In the genomic region with DNA sequence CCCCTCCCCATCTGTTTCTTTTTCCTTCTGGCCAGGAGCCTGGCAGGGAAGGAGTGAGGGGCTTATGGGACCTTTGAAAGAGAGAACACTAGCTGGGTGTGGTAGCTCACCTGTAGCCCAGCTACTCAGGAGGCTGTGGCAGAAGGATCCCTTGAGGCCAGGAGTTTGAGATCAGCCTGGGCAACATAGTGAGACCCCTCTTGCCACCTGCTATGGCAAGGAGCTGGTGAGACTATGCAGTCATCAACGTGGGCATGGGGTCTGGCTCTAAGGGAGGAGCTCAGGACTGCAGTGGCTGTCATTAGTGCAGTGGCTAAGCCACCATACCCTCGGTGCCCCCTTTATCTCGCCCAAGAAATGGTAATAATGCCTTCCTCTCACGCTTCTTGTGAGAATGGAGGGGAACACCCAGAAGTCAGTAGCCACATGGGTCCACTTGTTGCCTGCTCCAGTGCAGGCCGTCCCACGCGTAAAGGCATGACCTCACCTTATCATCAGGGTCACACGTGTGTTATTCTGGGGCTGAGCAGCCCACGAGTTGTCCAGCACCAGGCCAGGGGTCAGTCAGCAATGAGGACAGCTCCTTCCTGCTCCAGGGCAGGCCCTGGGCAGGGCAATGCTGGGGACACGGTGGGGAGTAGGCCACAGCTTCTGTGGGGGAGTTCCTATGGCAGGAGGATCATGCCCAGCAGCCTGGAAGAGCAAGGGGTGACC, we compare ENCODE assay signal across 1 cellular context.
TF ChIP-seq lines count a peak whose summit lies in the region.

No MANE protein-coding gene starts in this region.

TF ChIP-seq in WTC11, 78 proteins besides CTCF, POLR2A, EP300 and RAD21 (continued from another document):
- TF ChIP-seq ZNF121 (CRISPR knock-in tag; IDR thresholded peaks at IDR 0.05): peak; percentile 84
- no peak for TF ChIP-seq ZNF219 (CRISPR knock-in tag; IDR thresholded peaks at IDR 0.05; ENCODE audit: borderline replicate concordance)
